ENCODE assay signal across 8 cellular contexts in the genomic region with DNA sequence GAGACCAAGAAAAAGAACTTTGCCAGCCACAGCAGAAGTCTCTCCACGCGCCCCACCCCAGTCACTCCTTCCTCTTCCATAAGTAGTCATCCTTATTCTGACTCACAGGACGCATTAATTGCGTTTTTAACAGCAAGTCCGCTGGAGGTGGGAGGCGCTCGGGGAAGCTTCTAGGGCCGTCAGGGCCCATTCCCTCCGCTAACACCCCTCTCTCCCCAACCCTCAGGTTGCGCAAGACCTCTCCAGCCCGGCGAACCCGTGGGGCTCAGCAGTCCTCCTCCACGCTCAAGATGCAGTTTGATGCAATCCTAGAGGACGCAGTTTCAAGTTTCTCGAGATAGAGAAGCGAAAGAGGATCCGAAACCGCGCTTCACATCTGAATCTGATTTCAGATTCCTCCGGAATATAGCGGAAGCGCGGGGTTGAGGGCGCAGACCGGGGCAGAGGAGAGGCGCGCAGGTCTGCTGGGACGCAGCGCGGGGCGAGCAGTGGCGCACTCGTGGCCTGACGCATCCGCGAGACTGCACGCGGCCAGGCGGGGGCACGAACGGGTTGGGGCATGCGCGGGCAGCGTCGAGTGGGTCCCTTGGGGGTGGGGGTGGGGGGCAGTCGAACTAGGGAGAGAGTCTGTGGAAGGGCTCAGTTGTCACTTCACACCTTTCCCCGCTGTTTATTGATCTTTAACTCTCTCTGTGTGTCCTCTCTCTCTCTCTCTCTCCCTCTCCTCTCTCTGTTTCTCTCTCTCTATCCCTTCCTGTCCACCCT. TPM values are rescaled to one million over a fixed set of nuclear protein-coding genes. Genes with fewer than 3 reads are reported as not detected.
DNase-seq lines count a peak whose midpoint lies in the region; ATAC-seq and TF ChIP-seq lines count a peak whose summit lies in the region.

No MANE protein-coding gene starts in this region.

- DNase-seq in AML-193 (lab: John Stamatoyannopoulos, UW), result peak; percentile 84 to 90
- DNase-seq in NCI-H2227 treated with DMSO at 0.1 percent for 48 hours (lab: John Stamatoyannopoulos, UW), result peak; percentile 22
- DNase-seq in activated CD8-positive, alpha-beta memory T cell treated with anti-CD3 and anti-CD28 coated beads for 24 hours, result peak; percentile 83
- DNase-seq in endothelial cell (ENCODE audit: low spot score), result peak; percentile 35
- peak; percentile 94 for DNase-seq in mesenteric fat pad (ENCODE audit: low spot score)
- peak; percentile 40 to 49 for DNase-seq in stimulated activated CD8-positive, alpha-beta memory T cell treated with anti-CD3 and anti-CD28 coated beads, Interleukin-2, amount 100 ng/mL, for 48 hours (ENCODE audit: low read depth in 2 of 2)

- H3K27ac Mint-ChIP-seq in endothelial cell (ENCODE audit: unreplicated experiment), result no peak overlapping the region

- ATAC-seq in GM18861 (IDR thresholded peaks at IDR 0.05; ENCODE audit: unreplicated experiment) (peak; percentile 87), HG03045 (IDR thresholded peaks at IDR 0.05; ENCODE audit: unreplicated experiment) (peak; percentile 90)

- peaks cover 4% of the 10 kb centered on the region for H3K4me1 Mint-ChIP-seq in endothelial cell (ENCODE audit: unreplicated experiment)

- peak overlapping the region; percentile 81 for H3K4me3 Mint-ChIP-seq in endothelial cell (ENCODE audit: unreplicated experiment)

- TF ChIP-seq CTCF in endothelial cell (IDR thresholded peaks at IDR 0.05; ENCODE audit: unreplicated experiment), result no peak

- no peaks in the 10 kb centered on the region for H3K9me3 Mint-ChIP-seq in endothelial cell (ENCODE audit: unreplicated experiment)

- no peaks in the 10 kb centered on the region for H3K36me3 Mint-ChIP-seq in endothelial cell (ENCODE audit: low read depth, unreplicated experiment)

- peaks cover 5% of the 10 kb centered on the region for H3K27me3 Mint-ChIP-seq in endothelial cell (ENCODE audit: unreplicated experiment)

RNA-seq across cellular contexts. Expression of gene PSAP, which starts 37.8 kb away (rescaled TPM):
- total RNA-seq in endothelial cell (ENCODE audit: unreplicated experiment), result 676 TPM
- total RNA-seq in mesenteric fat pad, result 1,414 TPM

Comparison
In these comparisons a context has a peak if more than half of its experiments do, and no peak if none do; other contexts are left out.
1. Peak in every context shown above with its lines: DNase-seq and ATAC-seq.
2. DNase-seq: peak in every context shown above with its lines; median percentile 94 in mesenteric fat pad; 87 in AML-193; 83 in activated CD8-positive, alpha-beta memory T cell treated with anti-CD3 and anti-CD28 coated beads for 24 hours; 44 in stimulated activated CD8-positive, alpha-beta memory T cell treated with anti-CD3 and anti-CD28 coated beads, Interleukin-2, amount 100 ng/mL, for 48 hours; 35 in endothelial cell; 22 in NCI-H2227 treated with DMSO at 0.1 percent for 48 hours.